ENCODE assay signal across 1 cellular context in genomic region chr17:2336215-2337151, GRCh38.
A peak's percentile ranks its signal among the peaks of the same experiment; 100 is the strongest.
TF ChIP-seq lines count a peak whose summit lies in the region.

TSS of gene TSR1 (minus strand) at chr17:2336457. CDS start at chr17:2336427, 30 bp downstream.

TF ChIP-seq in K562, 482 proteins besides CTCF, POLR2A, EP300 and RAD21 (continued from another document and continues in another):
- TF ChIP-seq NKRF (IDR thresholded peaks at IDR 0.05; ENCODE audit: borderline replicate concordance) = peak; percentile 98
- TF ChIP-seq GABPB1 (CRISPR knock-in tag; IDR thresholded peaks at IDR 0.05) = peak; percentile 92
- no peak for TF ChIP-seq ARNT (IDR thresholded peaks at IDR 0.05)
- TF ChIP-seq ZNF24 (IDR thresholded peaks at IDR 0.05) = no peak
- no peak for TF ChIP-seq ARID1B (IDR thresholded peaks at IDR 0.05)
- no peak for TF ChIP-seq FOXM1 (IDR thresholded peaks at IDR 0.05; ENCODE audit: low read depth)
- no peak for TF ChIP-seq FOXM1 (CRISPR knock-in tag; IDR thresholded peaks at IDR 0.05; ENCODE audit: low read depth)
- no peak for TF ChIP-seq PCBP2 (IDR thresholded peaks at IDR 0.05; ENCODE audit: low read depth, low read length, poor library complexity, severe bottlenecking)
- no peak for TF ChIP-seq DEAF1 (CRISPR knock-in tag; IDR thresholded peaks at IDR 0.05)
- no peak for TF ChIP-seq GATAD2B (IDR thresholded peaks at IDR 0.05; ENCODE audit: borderline replicate concordance)
- no peak for TF ChIP-seq HDGF (IDR thresholded peaks at IDR 0.05)
- TF ChIP-seq MTA2 (IDR thresholded peaks at IDR 0.05; ENCODE audit: low read depth) = peak; percentile 59; the same call in 1 of the 2 replicates
- TF ChIP-seq CBX5 (IDR thresholded peaks at IDR 0.05; ENCODE audit: borderline replicate concordance, low read depth) = no peak
- no peak for TF ChIP-seq KHSRP (IDR thresholded peaks at IDR 0.05)
- peak; percentile 82 for TF ChIP-seq POLR2AphosphoS5 (IDR thresholded peaks at IDR 0.05; ENCODE audit: control insufficient read depth, insufficient read depth, low read depth, low read length)
- TF ChIP-seq ZNF12 (CRISPR knock-in tag; IDR thresholded peaks at IDR 0.05) = no peak
- TF ChIP-seq KDM2B (CRISPR knock-in tag; IDR thresholded peaks at IDR 0.05) = no peak
- peak; percentile 65 to 92 (median 89) for TF ChIP-seq YY1 (IDR thresholded peaks at IDR 0.05; ENCODE audit: borderline replicate concordance in 1 of 3, control insufficient read depth in 1 of 3, extremely low read depth in 1 of 3, insufficient read depth in 3 of 3, insufficient read length in 1 of 3, insufficient replicate concordance in 2 of 3, low read depth in 1 of 3, low read length in 2 of 3)
- no peak for TF ChIP-seq PRDM10 (IDR thresholded peaks at IDR 0.05; ENCODE audit: partially characterized antibody)
- no peak for TF ChIP-seq ZNF232 (CRISPR knock-in tag; IDR thresholded peaks at IDR 0.05)
- TF ChIP-seq ETV6 (IDR thresholded peaks at IDR 0.05; ENCODE audit: borderline replicate concordance in 1 of 2, low read depth in 2 of 2, low read length in 1 of 2) = no peak
- no peak for TF ChIP-seq ETV6 (CRISPR knock-in tag; IDR thresholded peaks at IDR 0.05; ENCODE audit: borderline replicate concordance)
- TF ChIP-seq BDP1 (IDR thresholded peaks at IDR 0.05; ENCODE audit: insufficient read depth, insufficient read length) = no peak
- TF ChIP-seq HDAC1 (IDR thresholded peaks at IDR 0.05) = peak in 1 of 2 experiments; percentile 96; a peak in 2 of 4 replicates
- no peak for TF ChIP-seq PRPF4 (IDR thresholded peaks at IDR 0.05; ENCODE audit: insufficient read depth, low read depth, low read length, poor library complexity, severe bottlenecking)
- TF ChIP-seq KDM1A (IDR thresholded peaks at IDR 0.05) = no peak
- peak in 1 of 2 experiments; percentile 91; a peak in 2 of 4 replicates for TF ChIP-seq KDM4B (IDR thresholded peaks at IDR 0.05; ENCODE audit: borderline replicate concordance in 2 of 2, low read depth in 1 of 2)
- no peak for TF ChIP-seq FOXP1 (CRISPR knock-in tag; IDR thresholded peaks at IDR 0.05)
- TF ChIP-seq CCAR2 (IDR thresholded peaks at IDR 0.05; ENCODE audit: low read depth, low read length) = no peak
- peak; percentile 30 for TF ChIP-seq CTCFL (IDR thresholded peaks at IDR 0.05; ENCODE audit: borderline replicate concordance, insufficient read depth, low read depth, low read length, poor library complexity, severe bottlenecking)
- TF ChIP-seq MAX (CRISPR knock-in tag; IDR thresholded peaks at IDR 0.05) = peak; percentile 89
- no peak for TF ChIP-seq NBN (IDR thresholded peaks at IDR 0.05; ENCODE audit: low read depth)
- TF ChIP-seq FOS (IDR thresholded peaks at IDR 0.05; ENCODE audit: extremely low read depth, insufficient read length) = no peak
- TF ChIP-seq THAP12 (CRISPR knock-in tag; IDR thresholded peaks at IDR 0.05) = 0 out of 2 replicates have a peak, but pooled peaks have one; percentile 37
- no peak for TF ChIP-seq ESRRB (CRISPR knock-in tag; IDR thresholded peaks at IDR 0.05; ENCODE audit: borderline replicate concordance)
- TF ChIP-seq CHCHD3 (CRISPR knock-in tag; IDR thresholded peaks at IDR 0.05) = no peak
- peak; percentile 44 for TF ChIP-seq CCNT2 (IDR thresholded peaks at IDR 0.05; ENCODE audit: borderline replicate concordance, extremely low read depth, insufficient read length, low read depth, low read length)
- no peak for TF ChIP-seq ZNF764 (CRISPR knock-in tag; IDR thresholded peaks at IDR 0.05; ENCODE audit: low read depth)
- peak; percentile 97 for TF ChIP-seq SIN3B (IDR thresholded peaks at IDR 0.05; ENCODE audit: low read depth)
- no peak for TF ChIP-seq CAMTA2 (CRISPR knock-in tag; conservative IDR thresholded peaks at IDR 0.05)
- TF ChIP-seq GTF2B (IDR thresholded peaks at IDR 0.05; ENCODE audit: extremely low read depth, insufficient read length) = no peak
- peak; percentile 68 for TF ChIP-seq CREM (IDR thresholded peaks at IDR 0.05; ENCODE audit: low read depth)
- TF ChIP-seq ZBTB7A (IDR thresholded peaks at IDR 0.05; ENCODE audit: borderline replicate concordance, control insufficient read depth, low read depth, low read length) = peak; percentile 15; the same call in 1 of the 2 replicates
- no peak for TF ChIP-seq TRIM25 (IDR thresholded peaks at IDR 0.05; ENCODE audit: borderline replicate concordance)
- TF ChIP-seq E4F1 (CRISPR knock-in tag; IDR thresholded peaks at IDR 0.05; ENCODE audit: borderline replicate concordance) = no peak
- no peak for TF ChIP-seq DMBX1 (CRISPR knock-in tag; IDR thresholded peaks at IDR 0.05; ENCODE audit: borderline replicate concordance)
- no peak for TF ChIP-seq BRCA1 (IDR thresholded peaks at IDR 0.05)
- TF ChIP-seq BRCA1 (CRISPR knock-in tag; IDR thresholded peaks at IDR 0.05) = no peak
- no peak for TF ChIP-seq BRD9 (IDR thresholded peaks at IDR 0.05; ENCODE audit: low read depth, partially characterized antibody)
